ENCODE assay signal across 10 cellular contexts in the genomic region with DNA sequence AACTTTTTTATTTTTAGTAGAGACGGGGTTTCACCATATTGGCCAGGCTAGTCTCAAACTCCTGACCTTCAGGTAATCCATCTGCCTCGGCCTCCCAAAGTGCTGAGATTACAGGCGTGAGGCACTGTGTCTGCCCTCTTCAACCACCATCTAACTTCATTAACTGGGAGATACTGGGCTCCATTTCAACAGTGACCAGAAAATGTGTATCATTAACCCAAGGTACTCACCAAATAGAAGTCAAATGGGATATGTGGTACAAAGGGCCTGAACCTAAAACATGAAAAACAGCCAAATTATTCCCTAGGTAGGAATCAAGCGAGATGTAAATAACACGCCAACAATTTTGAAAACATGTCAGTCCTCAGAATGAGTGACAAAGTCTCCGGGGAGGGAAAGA. TPM values are rescaled to one million over a fixed set of nuclear protein-coding genes. Genes with fewer than 3 reads are reported as not detected.
DNase-seq lines count a peak whose midpoint lies in the region; ATAC-seq, FAIRE-seq and TF ChIP-seq lines count a peak whose summit lies in the region.
"Had no signal": no experiment of that assay in that cellular context is flagged by ENCODE, and none has a peak within 500 bp of the region (broad histone marks: within the 10 kb centered on the region; RNA-seq: fewer than 3 reads in every experiment).

No MANE protein-coding gene starts in this region.

- H3K9ac ChIP-seq in H1 (replicated peaks in 1 of 4; ENCODE audit: extremely low read depth in 1 of 4, low read depth in 3 of 4, low read length in 3 of 4) (peak overlapping the region in 3 of 4 experiments; percentile 97 to 100 (median 99); a peak in 5 of 7 replicates), neural cell (ENCODE audit: low read length) (peak overlapping the region; percentile 95)

- peaks cover 0 to 3% of the 10 kb centered on the region in 2 experiments for H4K20me1 ChIP-seq in H1 (replicated peaks in 1 of 2; ENCODE audit: control insufficient read depth in 1 of 2, insufficient read depth in 2 of 2, low read length in 2 of 2)
- no peaks in the 10 kb centered on the region for H4K20me1 ChIP-seq in neural cell (ENCODE audit: insufficient read depth)

- H3K79me1 ChIP-seq in H1 (ENCODE audit: low read depth, low read length): no peaks in the 10 kb centered on the region; the same call in 1 of the 2 replicates

- H2AFZ ChIP-seq in H1 (ENCODE audit: low read length) (no peak overlapping the region), neural cell (ENCODE audit: low read depth, low read length) (no peak overlapping the region)

- peaks cover 8% of the 10 kb centered on the region for H3K23me2 ChIP-seq in H1 (ENCODE audit: low read depth, low read length)

- H3F3A ChIP-seq in neural cell (ENCODE audit: insufficient read depth, low read length, poor library complexity, severe bottlenecking): no peaks in the 10 kb centered on the region

- no peak for ATAC-seq in GM21423 (IDR thresholded peaks at IDR 0.05; ENCODE audit: unreplicated experiment)
- no peak for ATAC-seq in GM19035 (IDR thresholded peaks at IDR 0.05; ENCODE audit: unreplicated experiment)

- H3K23ac ChIP-seq in H1 (ENCODE audit: insufficient read length): no peak overlapping the region

- H3K56ac ChIP-seq in H1 (replicated peaks; ENCODE audit: insufficient read length, low read depth, low read length): no peak overlapping the region

- POLR2A ChIA-PET in H1 (lab: Charles Lee; ENCODE audit: partially characterized antibody): interaction anchor here (0.7 to 19.8 kb wide), 5 partner anchors 9 to 127 kb away, joined by 3 to 343 read pairs (median 3); a partner anchor contains a TSS

- no peak for DNase-seq in AG09309 (ENCODE audit: low read depth)
- no peak for DNase-seq in Jurkat, Clone E6-1 (ENCODE audit: low read depth, low spot score)
- DNase-seq in H1 (ENCODE audit: low read depth in 1 of 2, low spot score in 2 of 2): no peak
- no peak for DNase-seq in stimulated activated CD4-positive, alpha-beta T cell treated with anti-CD3 and anti-CD28 coated beads, Interleukin-2, amount 100 ng/mL, for 24 hours
- DNase-seq in COLO668 (lab: John Stamatoyannopoulos, UW; ENCODE audit: unreplicated experiment): no peak
- DNase-seq: activated CD4-positive, alpha-beta T cell treated with anti-CD3 and anti-CD28 coated beads for 4 hours; DMS153 had no signal

- H3K18ac ChIP-seq in H1 (ENCODE audit: extremely low read depth, low read length): no peak overlapping the region

- TF ChIP-seq CTCF in AG09309 (IDR thresholded peaks at IDR 0.05; ENCODE audit: control insufficient read depth, insufficient read depth, low read depth, low read length, missing control alignments): no peak
- TF ChIP-seq CTCF in H1 (IDR thresholded peaks at IDR 0.05; ENCODE audit: control extremely low read depth in 1 of 3, insufficient read depth in 1 of 3, low read depth in 1 of 3, low read length in 3 of 3): no peak
- no peak for TF ChIP-seq CTCF in neural cell (IDR thresholded peaks at IDR 0.05; ENCODE audit: poor library complexity, severe bottlenecking)

- no peak overlapping the region for H2BK20ac ChIP-seq in H1 (ENCODE audit: low read length)

- H4K91ac ChIP-seq in H1 (replicated peaks; ENCODE audit: insufficient read length, low read length): no peak overlapping the region

- H3K4ac ChIP-seq in H1 (replicated peaks; ENCODE audit: insufficient read length, low read depth, low read length): no peak overlapping the region

- no peak overlapping the region for H2BK120ac ChIP-seq in H1 (replicated peaks; ENCODE audit: low read depth, low read length)

- H3K79me2 ChIP-seq in H1 (ENCODE audit: control insufficient read depth in 1 of 2, insufficient read depth in 2 of 2, low read length in 2 of 2): peaks cover 11 to 32% of the 10 kb centered on the region in 2 experiments
- peaks cover 30% of the 10 kb centered on the region for H3K79me2 ChIP-seq in neural cell (replicated peaks; ENCODE audit: insufficient read depth, low read length)

- H3K4me3 ChIP-seq in AG09309 (ENCODE audit: control insufficient read depth, low read depth, low read length): peak overlapping the region; percentile 90
- peak overlapping the region; percentile 100 for H3K4me3 ChIP-seq in Jurkat, Clone E6-1 (ENCODE audit: low read length)
- H3K4me3 ChIP-seq in H1 (ENCODE audit: extremely low read depth in 1 of 4, insufficient read depth in 2 of 4, low read depth in 3 of 4, low read length in 4 of 4): peak overlapping the region; percentile 89 to 100 (median 99); a peak in 7 of 8 replicates
- H3K4me3 ChIP-seq in neural cell (ENCODE audit: low read length): peak overlapping the region; percentile 85

- H3K4me2 ChIP-seq in H1 (ENCODE audit: insufficient read depth in 1 of 2, low read depth in 2 of 2, low read length in 2 of 2): peak overlapping the region; percentile 80 to 84
- H3K4me2 ChIP-seq in neural cell (ENCODE audit: low read length): peak overlapping the region; percentile 99

- no peak overlapping the region for H2BK15ac ChIP-seq in H1 (ENCODE audit: low read length)

- H3K36me3 ChIP-seq in H1 (ENCODE audit: control insufficient read depth in 2 of 4, insufficient read depth in 4 of 4, low read length in 3 of 4) (peaks cover 43 to 51% (median 50%) of the 10 kb centered on the region in 4 experiments), neural cell (ENCODE audit: insufficient read depth, low read length) (peaks cover 20% of the 10 kb centered on the region)

- H3K27ac ChIP-seq in H1 (ENCODE audit: low read depth, low read length) (no peak overlapping the region), neural cell (ENCODE audit: low read length) (peak overlapping the region; percentile 89)

- H2AK5ac ChIP-seq in H1 (ENCODE audit: low read depth, low read length): no peak overlapping the region

- no peaks in the 10 kb centered on the region for H3K9me2 ChIP-seq in neural cell (ENCODE audit: insufficient read depth, low read length)

- no peak overlapping the region for H3K14ac ChIP-seq in H1 (ENCODE audit: insufficient read length)

- WGBS in H1 (ENCODE audit: extremely low coverage in 1 of 2, insufficient coverage in 1 of 2, insufficient read length in 1 of 2, insufficient replicate concordance in 2 of 2, low coverage in 1 of 2, low lambda C conversion rate in 2 of 2, missing lambda C conversion rate in 1 of 2), 2 experiments: 87% methylated on average over 6 of the region's 6 CpGs; no CpG with 5 or more reads in 1 of the 2 experiments

- TF ChIP-seq POLR2A in H1 (IDR thresholded peaks at IDR 0.05; ENCODE audit: control extremely low read depth in 1 of 2, low read depth in 2 of 2, low read length in 2 of 2): no peak

- CTCF ChIA-PET in H1 (lab: Charles Lee; ENCODE audit: partially characterized antibody): interaction anchor here (0.9 kb wide), 1 partner anchor 79 kb away, joined by 3 read pairs; no protein-coding TSS in a partner anchor

- H3K9me3 ChIP-seq in H1 (ENCODE audit: insufficient read depth in 2 of 2, low read depth in 1 of 2, low read length in 1 of 2) (no peaks in the 10 kb centered on the region), neural cell (ENCODE audit: low read length) (no peaks in the 10 kb centered on the region)

- no peak overlapping the region for H2BK12ac ChIP-seq in H1 (ENCODE audit: low read depth, low read length)

- TF ChIP-seq RAD21 in H1 (IDR thresholded peaks at IDR 0.05 in 1 of 2, conservative IDR thresholded peaks at IDR 0.05 in 1 of 2; ENCODE audit: low read depth in 2 of 2, low read length in 2 of 2): no peak
- no peak for TF ChIP-seq RAD21 in neural cell (conservative IDR thresholded peaks at IDR 0.05)

- FAIRE-seq in H1 (lab: Jason Lieb, UNC): no peak

- TF ChIP-seq EP300 in H1 (IDR thresholded peaks at IDR 0.05; ENCODE audit: borderline replicate concordance in 1 of 2, low read depth in 2 of 2, low read length in 2 of 2): no peak
- no peak for TF ChIP-seq EP300 in neural cell (conservative IDR thresholded peaks at IDR 0.05; ENCODE audit: poor library complexity, severe bottlenecking)

- peaks cover 0 to 4% (median 2%) of the 10 kb centered on the region in 4 experiments; a peak in 2 of 7 replicates for H3K4me1 ChIP-seq in H1 (replicated peaks in 1 of 4; ENCODE audit: control insufficient read depth in 3 of 4, insufficient read depth in 4 of 4, low read length in 3 of 4)

- H4K5ac ChIP-seq in H1 (ENCODE audit: insufficient read length, low read depth, low read length): no peak overlapping the region

- no peak overlapping the region for H4K8ac ChIP-seq in H1 (ENCODE audit: extremely low read depth, insufficient read depth, low read length)

- H2BK5ac ChIP-seq in H1 (ENCODE audit: low read depth, low read length): no peak overlapping the region

- no peaks in the 10 kb centered on the region for H3K27me3 ChIP-seq in H1 (replicated peaks in 1 of 4; ENCODE audit: control insufficient read depth in 3 of 4, extremely low read depth in 1 of 4, insufficient read depth in 3 of 4, low read length in 3 of 4)
- no peaks in the 10 kb centered on the region for H3K27me3 ChIP-seq in neural cell (ENCODE audit: insufficient read depth, low read depth, low read length)

RNA-seq across cellular contexts. Expression of a gene that starts 1.2 kb away (rescaled TPM):
- polyA plus RNA-seq in Jurkat, Clone E6-1 (2012; ENCODE audit: insufficient read depth, insufficient read length): 335 TPM
- 387 and 389 TPM in 2 replicates for total RNA-seq in H1 (2021; fragmentation: NEBNext Ultra II Directional; extraction: Animal tissue kit (Norgen Biotek cat#: 25700))
- polyA plus RNA-seq in H1 (2011; rRNA removed) (290 and 474 TPM in 2 replicates), neural cell (383 and 410 TPM in 2 replicates)
- 426 TPM for polyA plus RNA-seq in H1 (2011; cell fraction: cytosol; rRNA removed)
- 272 TPM for polyA plus RNA-seq in H1 (2011; cell fraction: nucleus; rRNA removed)
- 390 to 458 TPM (median 400 TPM) in 4 replicates for polyA plus RNA-seq in H1 (2012, experiment 1 of 2)
- polyA plus RNA-seq in H1 (2012, experiment 2 of 2): 170 TPM
- 273 TPM for polyA plus RNA-seq in H1 (2013, experiment 1 of 2)
- 279 TPM for polyA plus RNA-seq in H1 (2013, experiment 2 of 2)
- polyA minus RNA-seq in H1 (2011; rRNA and poly(A)+ RNA removed): 466 and 520 TPM in 2 replicates
- polyA minus RNA-seq in H1 (2011; cell fraction: cytosol; rRNA and poly(A)+ RNA removed): 167 TPM
- polyA minus RNA-seq in H1 (2011; cell fraction: nucleus; rRNA and poly(A)+ RNA removed): 136 TPM
- polyA minus RNA-seq in neural cell: 271 and 286 TPM in 2 replicates

RNA-seq across cellular contexts. Expression of a gene that starts 8.9 kb away (rescaled TPM):
- 0.87 TPM for polyA plus RNA-seq in Jurkat, Clone E6-1 (2012; ENCODE audit: insufficient read depth, insufficient read length)
- total RNA-seq in H1 (2021; fragmentation: NEBNext Ultra II Directional; extraction: Animal tissue kit (Norgen Biotek cat#: 25700)): 11.1 and 13.2 TPM in 2 replicates
- polyA plus RNA-seq in H1 (2011; rRNA removed): 10.5 and 11.7 TPM in 2 replicates
- 9.3 TPM for polyA plus RNA-seq in H1 (2011; cell fraction: cytosol; rRNA removed)
- 27.4 TPM for polyA plus RNA-seq in H1 (2011; cell fraction: nucleus; rRNA removed)
- polyA plus RNA-seq in H1 (2012, experiment 1 of 2): 13.3 to 18.1 TPM (median 15.8 TPM) in 4 replicates
- 10.9 TPM for polyA plus RNA-seq in H1 (2012, experiment 2 of 2)
- polyA plus RNA-seq in H1 (2013, experiment 1 of 2): 7.8 TPM
- 7.8 TPM for polyA plus RNA-seq in H1 (2013, experiment 2 of 2)
- 10.5 and 14.8 TPM in 2 replicates for polyA minus RNA-seq in H1 (2011; rRNA and poly(A)+ RNA removed)
- 6.9 TPM for polyA minus RNA-seq in H1 (2011; cell fraction: cytosol; rRNA and poly(A)+ RNA removed)
- polyA minus RNA-seq in H1 (2011; cell fraction: nucleus; rRNA and poly(A)+ RNA removed): 5.0 TPM
- polyA plus RNA-seq in neural cell: 0.18 and 0.45 TPM in 2 replicates
- 0.46 and 0.73 TPM in 2 replicates for polyA minus RNA-seq in neural cell

RNA-seq across cellular contexts. Expression of a gene that starts 11.1 kb away (rescaled TPM):
- 58.8 TPM for polyA plus RNA-seq in Jurkat, Clone E6-1 (2012; ENCODE audit: insufficient read depth, insufficient read length)
- total RNA-seq in H1 (2021; fragmentation: NEBNext Ultra II Directional; extraction: Animal tissue kit (Norgen Biotek cat#: 25700)): 22.3 and 25.7 TPM in 2 replicates
- 24.7 and 31.1 TPM in 2 replicates for polyA plus RNA-seq in H1 (2011; rRNA removed)
- polyA plus RNA-seq in H1 (2011; cell fraction: cytosol; rRNA removed): 31.6 TPM
- 19.0 TPM for polyA plus RNA-seq in H1 (2011; cell fraction: nucleus; rRNA removed)
- 23.7 to 26.6 TPM (median 26.2 TPM) in 4 replicates for polyA plus RNA-seq in H1 (2012, experiment 1 of 2)
- 25.9 TPM for polyA plus RNA-seq in H1 (2012, experiment 2 of 2)
- 26.4 TPM for polyA plus RNA-seq in H1 (2013, experiment 1 of 2)
- 27.2 TPM for polyA plus RNA-seq in H1 (2013, experiment 2 of 2)
- 10.0 and 13.1 TPM in 2 replicates for polyA minus RNA-seq in H1 (2011; rRNA and poly(A)+ RNA removed)
- 14.7 TPM for polyA minus RNA-seq in H1 (2011; cell fraction: cytosol; rRNA and poly(A)+ RNA removed)
- polyA minus RNA-seq in H1 (2011; cell fraction: nucleus; rRNA and poly(A)+ RNA removed): 14.0 TPM
- polyA plus RNA-seq in neural cell: 86.2 and 100.0 TPM in 2 replicates
- polyA minus RNA-seq in neural cell: 48.5 and 49.9 TPM in 2 replicates

RNA-seq across cellular contexts. Expression of a gene that starts 35.7 kb away (rescaled TPM):
- 119 TPM for polyA plus RNA-seq in Jurkat, Clone E6-1 (2012; ENCODE audit: insufficient read depth, insufficient read length)
- total RNA-seq in H1 (2021; fragmentation: NEBNext Ultra II Directional; extraction: Animal tissue kit (Norgen Biotek cat#: 25700)): 103 and 104 TPM in 2 replicates
- polyA plus RNA-seq in H1 (2011; rRNA removed) (73.6 and 84.6 TPM in 2 replicates), neural cell (159 and 168 TPM in 2 replicates)
- polyA plus RNA-seq in H1 (2011; cell fraction: cytosol; rRNA removed): 111 TPM
- polyA plus RNA-seq in H1 (2011; cell fraction: nucleus; rRNA removed): 53.8 TPM
- 95.7 to 110 TPM (median 101 TPM) in 4 replicates for polyA plus RNA-seq in H1 (2012, experiment 1 of 2)
- 55.3 TPM for polyA plus RNA-seq in H1 (2012, experiment 2 of 2)
- polyA plus RNA-seq in H1 (2013, experiment 1 of 2): 79.2 TPM
- polyA plus RNA-seq in H1 (2013, experiment 2 of 2): 79.7 TPM
- 47.3 and 49.3 TPM in 2 replicates for polyA minus RNA-seq in H1 (2011; rRNA and poly(A)+ RNA removed)
- polyA minus RNA-seq in H1 (2011; cell fraction: cytosol; rRNA and poly(A)+ RNA removed): 45.4 TPM
- polyA minus RNA-seq in H1 (2011; cell fraction: nucleus; rRNA and poly(A)+ RNA removed): 97.4 TPM
- polyA minus RNA-seq in neural cell: 115 and 132 TPM in 2 replicates

RNA-seq across cellular contexts. Expression of a gene that starts 41.4 kb away (rescaled TPM):
- polyA plus RNA-seq in Jurkat, Clone E6-1 (2012; ENCODE audit: insufficient read depth, insufficient read length): 0.60 TPM
- not detected in 2 replicates for total RNA-seq in H1 (2021; fragmentation: NEBNext Ultra II Directional; extraction: Animal tissue kit (Norgen Biotek cat#: 25700))
- polyA plus RNA-seq in H1 (2011; rRNA removed) (1.1 and 2.0 TPM in 2 replicates), neural cell (not detected in 2 replicates)
- 2.4 TPM for polyA plus RNA-seq in H1 (2011; cell fraction: cytosol; rRNA removed)
- polyA plus RNA-seq in H1 (2011; cell fraction: nucleus; rRNA removed): 0.34 TPM
- polyA plus RNA-seq in H1 (2012, experiment 1 of 2): 1.5 to 3.8 TPM (median 2.2 TPM) in 4 replicates
- 1.8 TPM for polyA plus RNA-seq in H1 (2012, experiment 2 of 2)
- polyA plus RNA-seq in H1 (2013, experiment 1 of 2): 0.36 TPM
- polyA plus RNA-seq in H1 (2013, experiment 2 of 2): 0.13 TPM
- 0.41 and 0.47 TPM in 2 replicates for polyA minus RNA-seq in H1 (2011; rRNA and poly(A)+ RNA removed)
- not detected for polyA minus RNA-seq in H1 (2011; cell fraction: cytosol; rRNA and poly(A)+ RNA removed)
- polyA minus RNA-seq in H1 (2011; cell fraction: nucleus; rRNA and poly(A)+ RNA removed): 0.40 TPM
- polyA minus RNA-seq in neural cell: not detected in 2 replicates
